Comparison of ENCODE assay signal across 14 cellular contexts in genomic region chrX:123188081-123188480, GRCh38. TPM values are rescaled to one million over a fixed set of nuclear protein-coding genes. Genes with fewer than 3 reads are reported as not detected.
"Had no signal": no experiment of that assay in that cellular context is flagged by ENCODE, and none has a peak within 500 bp of the region (broad histone marks: within the 10 kb centered on the region; RNA-seq: fewer than 3 reads in every experiment).

No MANE protein-coding gene starts in this region.

- H3K27me3 ChIP-seq: thyroid gland, uterus had no signal

- H3K9me3 ChIP-seq: thyroid gland, uterus had no signal

- ATAC-seq: left cardiac atrium; naive thymus-derived CD4-positive, alpha-beta T cell had no signal

- FAIRE-seq: colon, small intestine, TTC549 had no signal

- H3K4me3 ChIP-seq: lung, thyroid gland, uterus had no signal

- H3K36me3 ChIP-seq: thyroid gland, uterus had no signal

- H3K27ac ChIP-seq: thyroid gland, uterus had no signal

- H3K4me1 ChIP-seq: uterus had no signal

- DNase-seq: activated CD4-positive, CD25-positive, alpha-beta regulatory T cell; activated effector memory CD4-positive, alpha-beta T cell treated with anti-CD3 and anti-CD28 coated beads, Interleukin-2, amount 50 U/mL, for 16 hours; activated naive CD8-positive, alpha-beta T cell treated with anti-CD3 and anti-CD28 coated beads for 36 hours; activated T-cell treated with anti-CD3 and anti-CD28 coated beads, Interleukin-2, amount 50 U/mL, for 24 hours; effector CD4-positive, alpha-beta T cell; immature natural killer cell; left cardiac atrium; naive thymus-derived CD4-positive, alpha-beta T cell; small intestine; thyroid gland; uterus had no signal

RNA-seq across cellular contexts. Expression of gene GRIA3, which starts 4.0 kb away (rescaled TPM):
- total RNA-seq: activated naive CD8-positive, alpha-beta T cell treated with anti-CD3 and anti-CD28 coated beads for 36 hours; naive thymus-derived CD4-positive, alpha-beta T cell had no signal
- polyA plus RNA-seq: immature natural killer cell; naive thymus-derived CD4-positive, alpha-beta T cell had no signal
